ENCODE assay signal across 36 cellular contexts in the genomic region with DNA sequence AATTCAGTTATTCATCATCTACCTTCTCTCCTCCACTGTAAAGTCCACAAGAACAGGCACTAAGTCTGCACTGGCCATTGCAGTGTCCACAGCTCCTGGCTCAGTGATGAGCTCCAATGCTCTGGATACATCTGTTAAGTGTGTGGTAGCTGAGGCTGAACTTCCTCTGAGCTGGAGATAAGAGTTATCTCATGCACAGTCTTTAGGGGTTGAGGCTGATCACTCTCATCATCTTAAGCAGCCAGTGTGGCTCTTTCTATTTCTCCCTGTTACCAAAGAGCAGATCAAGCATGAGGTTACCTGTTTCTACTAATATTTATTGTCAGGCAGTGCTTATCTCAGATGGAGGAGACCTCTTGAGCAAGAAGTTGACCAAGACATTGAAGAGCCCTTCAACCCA. TPM values are rescaled to one million over a fixed set of nuclear protein-coding genes. Genes with fewer than 3 reads are reported as not detected.
"Had no signal": no experiment of that assay in that cellular context is flagged by ENCODE, and none has a peak within 500 bp of the region (broad histone marks: within the 10 kb centered on the region; RNA-seq: fewer than 3 reads in every experiment).

No MANE protein-coding gene starts in this region.

- H3K27ac ChIP-seq: ascending aorta, cardiac muscle cell, WERI-Rb-1 had no signal

- DNase-seq: activated CD4-positive, alpha-beta memory T cell treated with anti-CD3 and anti-CD28 coated beads, Interleukin-2, amount 10 ng/mL, durations not matched to agents 7 days and 5 days; activated CD4-positive, alpha-beta T cell treated with anti-CD3 and anti-CD28 coated beads for 1 hour; activated CD4-positive, alpha-beta T cell treated with anti-CD3 and anti-CD28 coated beads for 36 hours; activated CD4-positive, alpha-beta T cell treated with anti-CD3 and anti-CD28 coated beads for 48 hours; activated CD4-positive, alpha-beta T cell treated with anti-CD3 and anti-CD28 coated beads, Interleukin-2, amount 10 ng/mL, durations not matched to agents 7 days and 5 days; activated CD4-positive, alpha-beta T cell treated with anti-CD3 and anti-CD28 coated beads, Interleukin-2, amount 50 U/mL, for 48 hours; activated CD4-positive, CD25-positive, alpha-beta regulatory T cell; activated CD8-positive, alpha-beta memory T cell treated with anti-CD3 and anti-CD28 coated beads for 24 hours; activated CD8-positive, alpha-beta memory T cell treated with anti-CD3 and anti-CD28 coated beads, Interleukin-2, amount 10 ng/mL, durations not matched to agents 7 days and 5 days; activated CD8-positive, alpha-beta memory T cell treated with anti-CD3 and anti-CD28 coated beads, Interleukin-2, amount 50 U/mL, for 48 hours; activated CD8-positive, alpha-beta T cell treated with anti-CD3 and anti-CD28 coated beads, Interleukin-2, amount 10 ng/mL, durations not matched to agents 7 days and 5 days; activated effector memory CD4-positive, alpha-beta T cell treated with Interleukin-2 at 50 U/mL for 16 hours; activated gamma-delta T cell; activated naive CD4-positive, alpha-beta T cell treated with anti-CD3 and anti-CD28 coated beads, Interleukin-2, amount 10 ng/mL, durations not matched to agents 7 days and 5 days; activated naive CD4-positive, alpha-beta T cell treated with Interleukin-2 at 50 U/mL for 16 hours; activated naive CD8-positive, alpha-beta T cell treated with anti-CD3 and anti-CD28 coated beads, Interleukin-2, amount 10 ng/mL, durations not matched to agents 7 days and 5 days; activated naive CD8-positive, alpha-beta T cell treated with anti-CD3 and anti-CD28 coated beads, Interleukin-2, amount 50 U/mL, for 24 hours; activated T-cell treated with anti-CD3 and anti-CD28 coated beads, Interleukin-2, amount 50 U/mL, for 24 hours; activated T-cell treated with anti-CD3 and anti-CD28 coated beads, Interleukin-2, amount 50 U/mL, for 48 hours; amygdala; anterior cingulate cortex; caudate nucleus; cerebellar nuclear complex; T-helper 1 cell; T-helper 2 cell; T-helper 9 cell; WERI-Rb-1 had no signal

- FAIRE-seq: bronchial epithelial cell, TTC549 had no signal

- H3K36me3 ChIP-seq: ascending aorta, cardiac muscle cell, WERI-Rb-1 had no signal

- H3K9me3 ChIP-seq: ascending aorta had no signal

- ATAC-seq: activated CD4-positive, alpha-beta T cell treated with anti-CD3 and anti-CD28 coated beads for 36 hours; activated CD4-positive, CD25-positive, alpha-beta regulatory T cell treated with anti-CD3 and anti-CD28 coated beads, Interleukin-2, amount 50 U/mL, for 24 hours; activated CD8-positive, alpha-beta memory T cell treated with anti-CD3 and anti-CD28 coated beads, Interleukin-2, amount 10 ng/mL, durations not matched to agents 7 days and 5 days; activated CD8-positive, alpha-beta T cell treated with anti-CD3 and anti-CD28 coated beads, Interleukin-2, amount 10 ng/mL, durations not matched to agents 7 days and 5 days; activated naive CD8-positive, alpha-beta T cell treated with anti-CD3 and anti-CD28 coated beads, Interleukin-2, amount 50 U/mL, for 24 hours; WTC11 had no signal

- H3K27me3 ChIP-seq: ascending aorta, cardiac muscle cell had no signal

- H3K4me1 ChIP-seq: ascending aorta had no signal

- H3K4me3 ChIP-seq: ascending aorta, cardiac muscle cell had no signal

RNA-seq across cellular contexts. Expression of gene OR10H2, which starts 6.6 kb away (rescaled TPM):
- total RNA-seq: activated CD4-positive, alpha-beta memory T cell treated with anti-CD3 and anti-CD28 coated beads, Interleukin-2, amount 10 ng/mL, durations not matched to agents 7 days and 5 days; activated CD4-positive, alpha-beta T cell treated with anti-CD3 and anti-CD28 coated beads for 36 hours; activated CD4-positive, alpha-beta T cell treated with anti-CD3 and anti-CD28 coated beads, Interleukin-2, amount 10 ng/mL, durations not matched to agents 7 days and 5 days; activated CD8-positive, alpha-beta memory T cell treated with anti-CD3 and anti-CD28 coated beads, Interleukin-2, amount 10 ng/mL, durations not matched to agents 7 days and 5 days; activated CD8-positive, alpha-beta T cell treated with anti-CD3 and anti-CD28 coated beads, Interleukin-2, amount 10 ng/mL, durations not matched to agents 7 days and 5 days; activated naive CD8-positive, alpha-beta T cell treated with anti-CD3 and anti-CD28 coated beads, Interleukin-2, amount 10 ng/mL, durations not matched to agents 7 days and 5 days; activated T-helper 2 cell treated with anti-CD3 and anti-CD28 coated beads, Interferon-gamma antibody, Interleukin-2, Interleukin-4, amounts not matched to agents 10 μg/mL and 5 μg/mL and 100 μg/mL, durations not matched to agents 14 hours and 24 hours and 36 hours; ascending aorta; bronchial epithelial cell; cardiac muscle cell; chondrocyte; WTC11 had no signal
- polyA plus RNA-seq: adipose tissue, cardiac muscle cell had no signal

RNA-seq across cellular contexts. Expression of gene OR10H3, which starts 16.6 kb away (rescaled TPM):
- total RNA-seq: activated CD4-positive, alpha-beta memory T cell treated with anti-CD3 and anti-CD28 coated beads, Interleukin-2, amount 10 ng/mL, durations not matched to agents 7 days and 5 days; activated CD4-positive, alpha-beta T cell treated with anti-CD3 and anti-CD28 coated beads for 36 hours; activated CD4-positive, alpha-beta T cell treated with anti-CD3 and anti-CD28 coated beads, Interleukin-2, amount 10 ng/mL, durations not matched to agents 7 days and 5 days; activated CD8-positive, alpha-beta memory T cell treated with anti-CD3 and anti-CD28 coated beads, Interleukin-2, amount 10 ng/mL, durations not matched to agents 7 days and 5 days; activated CD8-positive, alpha-beta T cell treated with anti-CD3 and anti-CD28 coated beads, Interleukin-2, amount 10 ng/mL, durations not matched to agents 7 days and 5 days; activated naive CD8-positive, alpha-beta T cell treated with anti-CD3 and anti-CD28 coated beads, Interleukin-2, amount 10 ng/mL, durations not matched to agents 7 days and 5 days; activated T-helper 2 cell treated with anti-CD3 and anti-CD28 coated beads, Interferon-gamma antibody, Interleukin-2, Interleukin-4, amounts not matched to agents 10 μg/mL and 5 μg/mL and 100 μg/mL, durations not matched to agents 14 hours and 24 hours and 36 hours; ascending aorta; bronchial epithelial cell; cardiac muscle cell; chondrocyte; WTC11 had no signal
- polyA plus RNA-seq: adipose tissue, cardiac muscle cell had no signal

RNA-seq across cellular contexts. Expression of gene CYP4F12, which starts 48.3 kb away (rescaled TPM):
- total RNA-seq: activated CD4-positive, alpha-beta memory T cell treated with anti-CD3 and anti-CD28 coated beads, Interleukin-2, amount 10 ng/mL, durations not matched to agents 7 days and 5 days; activated CD4-positive, alpha-beta T cell treated with anti-CD3 and anti-CD28 coated beads for 36 hours; activated CD8-positive, alpha-beta T cell treated with anti-CD3 and anti-CD28 coated beads, Interleukin-2, amount 10 ng/mL, durations not matched to agents 7 days and 5 days; activated T-helper 2 cell treated with anti-CD3 and anti-CD28 coated beads, Interferon-gamma antibody, Interleukin-2, Interleukin-4, amounts not matched to agents 10 μg/mL and 5 μg/mL and 100 μg/mL, durations not matched to agents 14 hours and 24 hours and 36 hours; cardiac muscle cell; chondrocyte; WTC11 had no signal
- polyA plus RNA-seq: cardiac muscle cell had no signal
